1 cellular context compared by ENCODE assay signal in the genomic region with DNA sequence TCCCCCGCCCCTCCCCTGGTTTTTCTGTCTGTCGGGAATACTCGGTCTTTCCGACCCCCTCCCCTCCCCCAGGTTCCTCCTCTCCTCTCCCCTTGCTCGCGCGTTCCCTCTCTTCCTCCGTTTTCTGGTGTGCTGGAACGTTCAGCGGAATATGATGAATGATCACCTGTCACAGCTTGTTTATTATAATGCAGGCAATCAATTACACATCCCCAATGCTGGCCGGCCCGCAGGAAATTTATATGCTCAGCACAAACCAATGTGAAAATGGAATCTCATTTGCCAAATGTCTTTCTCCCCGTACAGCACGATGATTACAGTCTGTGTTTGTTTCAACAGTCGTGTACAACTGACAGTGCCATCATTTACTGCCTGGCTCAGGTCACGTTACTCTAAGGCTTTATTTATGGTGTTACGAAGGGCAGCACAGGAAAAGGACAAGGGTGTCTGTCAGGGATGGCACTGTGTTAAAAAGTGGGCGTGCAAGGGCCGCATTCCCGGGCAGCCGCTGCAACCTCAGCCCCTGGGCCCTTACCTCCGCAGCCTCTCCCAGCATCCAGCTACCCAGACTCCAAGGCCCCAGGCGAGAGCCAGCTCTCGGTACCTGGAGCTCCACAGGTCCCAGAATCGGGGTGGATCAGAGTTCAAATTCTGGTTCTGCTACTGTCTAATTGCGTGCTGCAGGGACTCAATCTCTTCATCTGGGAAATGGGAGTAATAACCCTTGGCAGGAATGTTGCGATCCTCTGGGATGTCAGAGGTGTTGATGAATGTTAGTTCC.
A peak's percentile ranks its signal among the peaks of the same experiment; 100 is the strongest.
TF ChIP-seq lines count a peak whose summit lies in the region.

No MANE protein-coding gene starts in this region.

TF ChIP-seq in K562, 482 proteins besides CTCF, POLR2A, EP300 and RAD21 (continues in another document):
- no peak for TF ChIP-seq PBX2 (CRISPR knock-in tag; IDR thresholded peaks at IDR 0.05; ENCODE audit: low read depth)
- peak; percentile 91 for TF ChIP-seq PBX2 (tag; conservative IDR thresholded peaks at IDR 0.05; ENCODE audit: low read depth)
- TF ChIP-seq, protein P1, sequence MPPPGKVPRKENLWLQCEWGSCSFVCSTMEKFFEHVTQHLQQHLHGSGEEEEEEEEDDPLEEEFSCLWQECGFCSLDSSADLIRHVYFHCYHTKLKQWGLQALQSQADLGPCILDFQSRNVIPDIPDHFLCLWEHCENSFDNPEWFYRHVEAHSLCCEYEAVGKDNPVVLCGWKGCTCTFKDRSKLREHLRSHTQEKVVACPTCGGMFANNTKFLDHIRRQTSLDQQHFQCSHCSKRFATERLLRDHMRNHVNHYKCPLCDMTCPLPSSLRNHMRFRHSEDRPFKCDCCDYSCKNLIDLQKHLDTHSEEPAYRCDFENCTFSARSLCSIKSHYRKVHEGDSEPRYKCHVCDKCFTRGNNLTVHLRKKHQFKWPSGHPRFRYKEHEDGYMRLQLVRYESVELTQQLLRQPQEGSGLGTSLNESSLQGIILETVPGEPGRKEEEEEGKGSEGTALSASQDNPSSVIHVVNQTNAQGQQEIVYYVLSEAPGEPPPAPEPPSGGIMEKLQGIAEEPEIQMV (tag; conservative IDR thresholded peaks at IDR 0.05; ENCODE audit: low read depth) = no peak
- TF ChIP-seq NR1H2 (CRISPR knock-in tag; IDR thresholded peaks at IDR 0.05) = no peak
- TF ChIP-seq, protein P2, sequence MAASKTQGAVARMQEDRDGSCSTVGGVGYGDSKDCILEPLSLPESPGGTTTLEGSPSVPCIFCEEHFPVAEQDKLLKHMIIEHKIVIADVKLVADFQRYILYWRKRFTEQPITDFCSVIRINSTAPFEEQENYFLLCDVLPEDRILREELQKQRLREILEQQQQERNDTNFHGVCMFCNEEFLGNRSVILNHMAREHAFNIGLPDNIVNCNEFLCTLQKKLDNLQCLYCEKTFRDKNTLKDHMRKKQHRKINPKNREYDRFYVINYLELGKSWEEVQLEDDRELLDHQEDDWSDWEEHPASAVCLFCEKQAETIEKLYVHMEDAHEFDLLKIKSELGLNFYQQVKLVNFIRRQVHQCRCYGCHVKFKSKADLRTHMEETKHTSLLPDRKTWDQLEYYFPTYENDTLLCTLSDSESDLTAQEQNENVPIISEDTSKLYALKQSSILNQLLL (CRISPR knock-in tag; IDR thresholded peaks at IDR 0.05; ENCODE audit: borderline replicate concordance) = no peak
- TF ChIP-seq MEIS2 (IDR thresholded peaks at IDR 0.05; ENCODE audit: partially characterized antibody) = peak; percentile 92
- TF ChIP-seq, protein P3, sequence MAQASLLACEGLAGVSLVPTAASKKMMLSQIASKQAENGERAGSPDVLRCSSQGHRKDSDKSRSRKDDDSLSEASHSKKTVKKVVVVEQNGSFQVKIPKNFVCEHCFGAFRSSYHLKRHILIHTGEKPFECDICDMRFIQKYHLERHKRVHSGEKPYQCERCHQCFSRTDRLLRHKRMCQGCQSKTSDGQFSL (CRISPR knock-in tag; IDR thresholded peaks at IDR 0.05) = peak; percentile 25; the same call in 1 of the 2 replicates
- TF ChIP-seq, protein P3 (tag; IDR thresholded peaks at IDR 0.05) = no peak
- TF ChIP-seq TEAD1 (CRISPR knock-in tag; IDR thresholded peaks at IDR 0.05) = peak in 1 of 2 experiments; percentile 52; a peak in 1 of 4 replicates
- TF ChIP-seq AFF1 (IDR thresholded peaks at IDR 0.05; ENCODE audit: low read depth in 1 of 2, partially characterized antibody in 2 of 2) = no peak
- TF ChIP-seq ELF2 (CRISPR knock-in tag; IDR thresholded peaks at IDR 0.05) = 0 out of 2 replicates have a peak, but pooled peaks have one; percentile 36
- TF ChIP-seq RBM39 (optimal IDR thresholded peaks at IDR 0.05; ENCODE audit: low read depth, low read length) = no peak
- 0 out of 2 replicates have a peak, but pooled peaks have one; percentile 61 for TF ChIP-seq MBD1 (CRISPR knock-in tag; IDR thresholded peaks at IDR 0.05)
- no peak for TF ChIP-seq ZNF551 (CRISPR knock-in tag; IDR thresholded peaks at IDR 0.05)
- TF ChIP-seq NBN (IDR thresholded peaks at IDR 0.05; ENCODE audit: low read depth) = no peak
- no peak for TF ChIP-seq MCM3 (IDR thresholded peaks at IDR 0.05)
- no peak for TF ChIP-seq ZBTB12 (CRISPR knock-in tag; IDR thresholded peaks at IDR 0.05)
- TF ChIP-seq NR2C1 (IDR thresholded peaks at IDR 0.05) = no peak
- 0 out of 2 replicates have a peak, but pooled peaks have one; percentile 24 for TF ChIP-seq NR2C1 (tag; IDR thresholded peaks at IDR 0.05)
- no peak for TF ChIP-seq STAT5B (CRISPR knock-in tag; IDR thresholded peaks at IDR 0.05)
- peak; percentile 61 for TF ChIP-seq ZNF316 (IDR thresholded peaks at IDR 0.05)
- TF ChIP-seq BHLHE40 (IDR thresholded peaks at IDR 0.05; ENCODE audit: low read length) = peak; percentile 47; the same call in 1 of the 2 replicates
- TF ChIP-seq ZNF592 (IDR thresholded peaks at IDR 0.05) = 0 out of 2 replicates have a peak, but pooled peaks have one; percentile 42
- TF ChIP-seq, protein P4, sequence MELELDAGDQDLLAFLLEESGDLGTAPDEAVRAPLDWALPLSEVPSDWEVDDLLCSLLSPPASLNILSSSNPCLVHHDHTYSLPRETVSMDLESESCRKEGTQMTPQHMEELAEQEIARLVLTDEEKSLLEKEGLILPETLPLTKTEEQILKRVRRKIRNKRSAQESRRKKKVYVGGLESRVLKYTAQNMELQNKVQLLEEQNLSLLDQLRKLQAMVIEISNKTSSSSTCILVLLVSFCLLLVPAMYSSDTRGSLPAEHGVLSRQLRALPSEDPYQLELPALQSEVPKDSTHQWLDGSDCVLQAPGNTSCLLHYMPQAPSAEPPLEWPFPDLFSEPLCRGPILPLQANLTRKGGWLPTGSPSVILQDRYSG (tag; conservative IDR thresholded peaks at IDR 0.05; ENCODE audit: low read depth) = 0 out of 2 replicates have a peak, but pooled peaks have one; percentile 23
- TF ChIP-seq FOXK2 (conservative IDR thresholded peaks at IDR 0.05 in 1 of 2, IDR thresholded peaks at IDR 0.05 in 1 of 2; ENCODE audit: low read depth in 2 of 2) = peak in 1 of 2 experiments; percentile 45; a peak in 1 of 4 replicates
- TF ChIP-seq BCOR (IDR thresholded peaks at IDR 0.05) = peak; percentile 28; the same call in 1 of the 2 replicates
- no peak for TF ChIP-seq POLR2G (IDR thresholded peaks at IDR 0.05; ENCODE audit: low read depth, low read length)
- no peak for TF ChIP-seq ZNF778 (CRISPR knock-in tag; IDR thresholded peaks at IDR 0.05)
- no peak for TF ChIP-seq BACH1 (tag; IDR thresholded peaks at IDR 0.05)
